In genomic region chr2:20525041-20526035, GRCh38 we compare ENCODE assay signal across 7 cellular contexts.
DNase-seq lines count a peak whose midpoint lies in the region; ATAC-seq and TF ChIP-seq lines count a peak whose summit lies in the region.

No MANE protein-coding gene starts in this region.

- H3K23ac ChIP-seq in H9 (ENCODE audit: insufficient read length, low read depth, low read length) = no peak overlapping the region

- peaks cover 10% of the 10 kb centered on the region for H3K27me3 Mint-ChIP-seq in H9 (ENCODE audit: low read depth)
- peaks cover 2% of the 10 kb centered on the region for H3K27me3 Mint-ChIP-seq in activated T-cell treated with anti-CD3 and anti-CD28 coated beads, Interleukin-2, amount 50 U/mL, for 4 hours (ENCODE audit: low read depth)

- no peak overlapping the region for H2BK20ac ChIP-seq in H9 (ENCODE audit: low read depth, low read length, poor library complexity, severe bottlenecking)

- H2AFZ ChIP-seq in H9 (ENCODE audit: low read length) = no peak overlapping the region

- no peaks in the 10 kb centered on the region for H3K36me3 Mint-ChIP-seq in H9 (ENCODE audit: insufficient read depth in 1 of 3, low read depth in 3 of 3)
- no peaks in the 10 kb centered on the region for H3K36me3 Mint-ChIP-seq in activated T-cell treated with anti-CD3 and anti-CD28 coated beads, Interleukin-2, amount 50 U/mL, for 4 hours (ENCODE audit: insufficient read depth)

- H3K4me3 Mint-ChIP-seq in H9 = no peak overlapping the region
- no peak overlapping the region for H3K4me3 Mint-ChIP-seq in activated T-cell treated with anti-CD3 and anti-CD28 coated beads, Interleukin-2, amount 50 U/mL, for 4 hours

- no peak overlapping the region for H2AK5ac ChIP-seq in H9 (ENCODE audit: insufficient read length, low read length)

- H3K4me3 ChIP-seq in skeletal muscle tissue (ENCODE audit: low read length in 3 of 3) = peak overlapping the region in 1 of 3 donors; percentile 29

- H3K79me2 ChIP-seq in H9 (ENCODE audit: insufficient read depth, low read length) = no peaks in the 10 kb centered on the region

- H3K4me1 ChIP-seq in H9 (ENCODE audit: insufficient read depth, low read length) = no peaks in the 10 kb centered on the region
- peaks cover 17 to 34% (median 23%) of the 10 kb centered on the region in 3 donors for H3K4me1 ChIP-seq in skeletal muscle tissue (ENCODE audit: control insufficient read depth in 3 of 3, insufficient read depth in 3 of 3, low read length in 3 of 3)

- no peak overlapping the region for H2BK15ac ChIP-seq in H9 (ENCODE audit: low read depth, low read length)

- DNase-seq in H9 (peak; percentile 25), MV-4-11 (lab: John Stamatoyannopoulos, UW) (peak; percentile 25), fibroblast of peridontal ligament (ENCODE audit: extremely low read depth) (peak; percentile 61), NCI-H2227 treated with DMSO at 0.1 percent for 48 hours (lab: John Stamatoyannopoulos, UW) (no peak)
- DNase-seq in activated T-cell treated with anti-CD3 and anti-CD28 coated beads, Interleukin-2, amount 50 U/mL, for 4 hours = no peak

- H3K36me3 ChIP-seq in skeletal muscle tissue (ENCODE audit: control insufficient read depth in 3 of 3, insufficient read depth in 3 of 3, low read length in 3 of 3) = no peaks in the 10 kb centered on the region

- H3K23me2 ChIP-seq in H9 (ENCODE audit: insufficient read length, low read depth, low read length, poor library complexity, severe bottlenecking) = no peaks in the 10 kb centered on the region

- no peaks in the 10 kb centered on the region for H3K9me3 ChIP-seq in H9 (ENCODE audit: control insufficient read depth, low read depth, low read length)
- H3K9me3 ChIP-seq in skeletal muscle tissue (ENCODE audit: control insufficient read depth in 3 of 3, low read length in 3 of 3) = no peaks in the 10 kb centered on the region

- H3K27ac ChIP-seq in H9 (ENCODE audit: insufficient read length, low read depth, low read length) = no peak overlapping the region
- peak overlapping the region; percentile 15 for H3K27ac ChIP-seq in skeletal muscle tissue (ENCODE audit: low read depth, low read length)

- no peak overlapping the region for H4K5ac ChIP-seq in H9 (ENCODE audit: insufficient read length, low read depth, low read length)

- no CpG with 5 or more reads among the region's 17 CpGs for WGBS in H9 (ENCODE audit: extremely low coverage, insufficient read length, low lambda C conversion rate)

- H3K79me1 ChIP-seq in H9 (ENCODE audit: insufficient read depth, low read depth, low read length, poor library complexity, severe bottlenecking) = no peaks in the 10 kb centered on the region

- H3K27me3 ChIP-seq in H9 (ENCODE audit: insufficient read depth, low read length) (no peaks in the 10 kb centered on the region), skeletal muscle tissue (ENCODE audit: control insufficient read depth in 3 of 3, insufficient read depth in 3 of 3, low read length in 3 of 3) (no peaks in the 10 kb centered on the region)

- no peak overlapping the region for H4K91ac ChIP-seq in H9 (ENCODE audit: insufficient read length, low read depth, low read length)

- H3K4me1 Mint-ChIP-seq in H9 = peaks cover 10 to 16% of the 10 kb centered on the region in 2 experiments
- no peaks in the 10 kb centered on the region for H3K4me1 Mint-ChIP-seq in activated T-cell treated with anti-CD3 and anti-CD28 coated beads, Interleukin-2, amount 50 U/mL, for 4 hours (ENCODE audit: low read depth)

- peaks cover 3% of the 10 kb centered on the region for H4K20me1 ChIP-seq in H9 (ENCODE audit: control insufficient read depth, insufficient read depth, insufficient read length)

- ATAC-seq in GM18520 (IDR thresholded peaks at IDR 0.05; ENCODE audit: unreplicated experiment) = peak; percentile 95
- ATAC-seq in activated T-cell treated with anti-CD3 and anti-CD28 coated beads, Interleukin-2, amount 50 U/mL, for 4 hours = no peak

- no peak overlapping the region for H2BK5ac ChIP-seq in H9 (ENCODE audit: insufficient read length, low read length)

- no peak overlapping the region for H4K8ac ChIP-seq in H9 (replicated peaks; ENCODE audit: insufficient read length, low read depth, low read length)

- H3K27ac Mint-ChIP-seq in H9 = peak overlapping the region in 2 of 3 experiments; percentile 29 to 66; a peak in 2 of 7 replicates

- H3K9ac ChIP-seq in H9 (ENCODE audit: extremely low read depth, insufficient read length, low read length) (no peak overlapping the region), skeletal muscle tissue (ENCODE audit: low read depth in 1 of 3, low read length in 3 of 3) (peak overlapping the region in 1 of 3 donors; percentile 50)

- no peak overlapping the region for H3T11ph ChIP-seq in H9 (ENCODE audit: low read length)

- H3K14ac ChIP-seq in H9 (ENCODE audit: insufficient read depth, low read length) = no peak overlapping the region

- no peak overlapping the region for H2BK120ac ChIP-seq in H9 (ENCODE audit: low read depth, low read length, poor library complexity, severe bottlenecking)

- H3K4me2 ChIP-seq in H9 (ENCODE audit: insufficient read depth, insufficient read length, low read length) = no peak overlapping the region

- no peak overlapping the region for H3K56ac ChIP-seq in H9 (ENCODE audit: insufficient read length, low read depth, low read length)

- H3K18ac ChIP-seq in H9 (ENCODE audit: insufficient read length, low read depth, low read length) = no peak overlapping the region

- no peak for TF ChIP-seq CTCF in H9 (conservative IDR thresholded peaks at IDR 0.05)

- H2BK12ac ChIP-seq in H9 (ENCODE audit: insufficient read length, low read depth, low read length) = no peak overlapping the region

- H3K9me3 Mint-ChIP-seq in H9 = no peaks in the 10 kb centered on the region
- H3K9me3 Mint-ChIP-seq in activated T-cell treated with anti-CD3 and anti-CD28 coated beads, Interleukin-2, amount 50 U/mL, for 4 hours = no peaks in the 10 kb centered on the region

- H3K4ac ChIP-seq in H9 (ENCODE audit: low read depth, low read length) = no peak overlapping the region

Comparison
In these comparisons a context has a peak if more than half of its experiments do, and no peak if none do; other contexts are left out.
1. DNase-seq: peak in H9 (single experiment), MV-4-11 (single experiment) and fibroblast of peridontal ligament (single experiment); none in activated T-cell treated with anti-CD3 and anti-CD28 coated beads, Interleukin-2, amount 50 U/mL, for 4 hours (single experiment) and NCI-H2227 treated with DMSO at 0.1 percent for 48 hours (single experiment).